ENCODE assay signal across 1 cellular context in the genomic region with DNA sequence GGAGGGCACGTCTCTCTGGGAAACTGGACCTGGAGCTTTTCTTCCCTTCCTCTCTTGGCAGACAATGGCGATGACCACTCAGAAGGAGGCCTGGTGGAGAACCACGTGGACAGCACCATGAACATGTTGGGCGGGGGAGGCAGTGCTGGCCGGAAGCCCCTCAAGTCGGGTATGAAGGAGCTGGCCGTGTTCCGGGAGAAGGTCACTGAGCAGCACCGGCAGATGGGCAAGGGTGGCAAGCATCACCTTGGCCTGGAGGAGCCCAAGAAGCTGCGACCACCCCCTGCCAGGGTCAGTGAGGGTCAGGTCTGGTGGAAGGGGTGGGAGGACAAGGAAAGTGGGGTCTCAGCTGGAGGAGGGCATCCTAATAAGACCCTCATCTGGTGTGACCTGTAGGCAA.
TF ChIP-seq lines count a peak whose summit lies in the region.

No MANE protein-coding gene starts in this region.

TF ChIP-seq in IMR-90, 13 proteins besides CTCF, POLR2A, EP300 and RAD21:
- TF ChIP-seq MAFK (IDR thresholded peaks at IDR 0.05; ENCODE audit: low read depth, low read length) (no peak), CHD1 (IDR thresholded peaks at IDR 0.05; ENCODE audit: low read depth, low read length) (no peak), NFE2L2 (IDR thresholded peaks at IDR 0.05; ENCODE audit: low read depth, low read length) (no peak), CEBPB (IDR thresholded peaks at IDR 0.05; ENCODE audit: low read depth, low read length) (no peak), BHLHE40 (IDR thresholded peaks at IDR 0.05; ENCODE audit: low read depth, low read length) (no peak), RCOR1 (IDR thresholded peaks at IDR 0.05; ENCODE audit: insufficient replicate concordance, low read length) (no peak), MAZ (IDR thresholded peaks at IDR 0.05; ENCODE audit: borderline replicate concordance, low read depth, low read length) (no peak), RFX5 (IDR thresholded peaks at IDR 0.05; ENCODE audit: low read depth, low read length) (no peak), FOS (IDR thresholded peaks at IDR 0.05; ENCODE audit: low read depth, low read length) (no peak), SMC3 (IDR thresholded peaks at IDR 0.05; ENCODE audit: low read depth, low read length) (no peak), MXI1 (IDR thresholded peaks at IDR 0.05; ENCODE audit: borderline replicate concordance, low read depth, low read length) (no peak)
- TF ChIP-seq, protein P1, sequence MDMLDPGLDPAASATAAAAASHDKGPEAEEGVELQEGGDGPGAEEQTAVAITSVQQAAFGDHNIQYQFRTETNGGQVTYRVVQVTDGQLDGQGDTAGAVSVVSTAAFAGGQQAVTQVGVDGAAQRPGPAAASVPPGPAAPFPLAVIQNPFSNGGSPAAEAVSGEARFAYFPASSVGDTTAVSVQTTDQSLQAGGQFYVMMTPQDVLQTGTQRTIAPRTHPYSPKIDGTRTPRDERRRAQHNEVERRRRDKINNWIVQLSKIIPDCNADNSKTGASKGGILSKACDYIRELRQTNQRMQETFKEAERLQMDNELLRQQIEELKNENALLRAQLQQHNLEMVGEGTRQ (IDR thresholded peaks at IDR 0.05; ENCODE audit: low read depth, low read length), result no peak
- TF ChIP-seq, protein P2, sequence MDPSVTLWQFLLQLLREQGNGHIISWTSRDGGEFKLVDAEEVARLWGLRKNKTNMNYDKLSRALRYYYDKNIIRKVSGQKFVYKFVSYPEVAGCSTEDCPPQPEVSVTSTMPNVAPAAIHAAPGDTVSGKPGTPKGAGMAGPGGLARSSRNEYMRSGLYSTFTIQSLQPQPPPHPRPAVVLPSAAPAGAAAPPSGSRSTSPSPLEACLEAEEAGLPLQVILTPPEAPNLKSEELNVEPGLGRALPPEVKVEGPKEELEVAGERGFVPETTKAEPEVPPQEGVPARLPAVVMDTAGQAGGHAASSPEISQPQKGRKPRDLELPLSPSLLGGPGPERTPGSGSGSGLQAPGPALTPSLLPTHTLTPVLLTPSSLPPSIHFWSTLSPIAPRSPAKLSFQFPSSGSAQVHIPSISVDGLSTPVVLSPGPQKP (IDR thresholded peaks at IDR 0.05; ENCODE audit: borderline replicate concordance, low read depth, low read length), result no peak
